Comparison of ENCODE assay signal across 8 cellular contexts in genomic region chr2:173151671-173152398, GRCh38.
DNase-seq lines count a peak whose midpoint lies in the region; ATAC-seq lines count a peak whose summit lies in the region.

No MANE protein-coding gene starts in this region.

- H3K36me3 Mint-ChIP-seq in activated T-cell treated with anti-CD3 and anti-CD28 coated beads, Interleukin-2, amount 50 U/mL, for 4 hours (ENCODE audit: insufficient read depth): peaks cover 3% of the 10 kb centered on the region
- peaks cover 5% of the 10 kb centered on the region for H3K36me3 Mint-ChIP-seq in stimulated activated effector memory CD8-positive, alpha-beta T cell treated with anti-CD3 and anti-CD28 coated beads, Interleukin-12 subunit alpha, Interleukin-12 subunit beta, amount 100 ng/mL, for 72 hours

- intact Hi-C loops in left ventricle myocardium superior (cut with micrococcal nuclease): no loop called here

- H3K27me3 Mint-ChIP-seq in activated T-cell treated with anti-CD3 and anti-CD28 coated beads, Interleukin-2, amount 50 U/mL, for 4 hours (ENCODE audit: low read depth): peaks cover 1% of the 10 kb centered on the region

- H3K4me1 Mint-ChIP-seq in activated T-cell treated with anti-CD3 and anti-CD28 coated beads, Interleukin-2, amount 50 U/mL, for 4 hours (ENCODE audit: low read depth): peaks cover 25% of the 10 kb centered on the region
- peaks cover 47% of the 10 kb centered on the region for H3K4me1 Mint-ChIP-seq in stimulated activated effector memory CD8-positive, alpha-beta T cell treated with anti-CD3 and anti-CD28 coated beads, Interleukin-12 subunit alpha, Interleukin-12 subunit beta, amount 100 ng/mL, for 72 hours

- H3K27ac Mint-ChIP-seq in stimulated activated effector memory CD8-positive, alpha-beta T cell treated with anti-CD3 and anti-CD28 coated beads, Interleukin-12 subunit alpha, Interleukin-12 subunit beta, amount 100 ng/mL, for 72 hours: no peak overlapping the region

- ATAC-seq in activated T-cell treated with anti-CD3 and anti-CD28 coated beads, Interleukin-2, amount 50 U/mL, for 4 hours: peak; percentile 80 to 85
- peak; percentile 78 for ATAC-seq in HG03432 (IDR thresholded peaks at IDR 0.05; ENCODE audit: unreplicated experiment)
- peak; percentile 95 for ATAC-seq in stimulated activated effector memory CD8-positive, alpha-beta T cell treated with anti-CD3 and anti-CD28 coated beads, Interleukin-12 subunit alpha, Interleukin-12 subunit beta, amount 100 ng/mL, for 72 hours
- ATAC-seq in HG03159 (IDR thresholded peaks at IDR 0.05; ENCODE audit: unreplicated experiment): no peak
- ATAC-seq in left ventricle myocardium superior: no peak

- no peak for DNase-seq in activated T-cell treated with anti-CD3 and anti-CD28 coated beads, Interleukin-2, amount 50 U/mL, for 4 hours
- no peak for DNase-seq in activated T-cell treated with anti-CD3 and anti-CD28 coated beads, Interleukin-2, amount 50 U/mL, for 1 hour
- peak; percentile 63 for DNase-seq in amniotic epithelial cell (ENCODE audit: low read depth)
- DNase-seq in stimulated activated effector memory CD8-positive, alpha-beta T cell treated with anti-CD3 and anti-CD28 coated beads, Interleukin-12 subunit alpha, Interleukin-12 subunit beta, amount 100 ng/mL, for 72 hours (ENCODE audit: low spot score in 2 of 2): no peak
- DNase-seq in activated naive CD4-positive, alpha-beta T cell treated with anti-CD3 and anti-CD28 coated beads, Interleukin-2, amount 50 U/mL, for 16 hours: no peak
- DNase-seq in left ventricle myocardium superior: no peak

- peaks cover 4% of the 10 kb centered on the region for H3K9me3 Mint-ChIP-seq in activated T-cell treated with anti-CD3 and anti-CD28 coated beads, Interleukin-2, amount 50 U/mL, for 4 hours
- peaks cover 3% of the 10 kb centered on the region for H3K9me3 Mint-ChIP-seq in stimulated activated effector memory CD8-positive, alpha-beta T cell treated with anti-CD3 and anti-CD28 coated beads, Interleukin-12 subunit alpha, Interleukin-12 subunit beta, amount 100 ng/mL, for 72 hours

- H3K4me3 Mint-ChIP-seq in activated T-cell treated with anti-CD3 and anti-CD28 coated beads, Interleukin-2, amount 50 U/mL, for 4 hours: no peak overlapping the region
- no peak overlapping the region for H3K4me3 Mint-ChIP-seq in stimulated activated effector memory CD8-positive, alpha-beta T cell treated with anti-CD3 and anti-CD28 coated beads, Interleukin-12 subunit alpha, Interleukin-12 subunit beta, amount 100 ng/mL, for 72 hours

Comparison
In these comparisons a context has a peak if more than half of its experiments do, and no peak if none do; other contexts are left out.
1. ATAC-seq: peak in activated T-cell treated with anti-CD3 and anti-CD28 coated beads, Interleukin-2, amount 50 U/mL, for 4 hours (2 of 2), HG03432 (single experiment) and stimulated activated effector memory CD8-positive, alpha-beta T cell treated with anti-CD3 and anti-CD28 coated beads, Interleukin-12 subunit alpha, Interleukin-12 subunit beta, amount 100 ng/mL, for 72 hours (single experiment); none in HG03159 (single experiment) and left ventricle myocardium superior (single experiment).